In the genomic region with DNA sequence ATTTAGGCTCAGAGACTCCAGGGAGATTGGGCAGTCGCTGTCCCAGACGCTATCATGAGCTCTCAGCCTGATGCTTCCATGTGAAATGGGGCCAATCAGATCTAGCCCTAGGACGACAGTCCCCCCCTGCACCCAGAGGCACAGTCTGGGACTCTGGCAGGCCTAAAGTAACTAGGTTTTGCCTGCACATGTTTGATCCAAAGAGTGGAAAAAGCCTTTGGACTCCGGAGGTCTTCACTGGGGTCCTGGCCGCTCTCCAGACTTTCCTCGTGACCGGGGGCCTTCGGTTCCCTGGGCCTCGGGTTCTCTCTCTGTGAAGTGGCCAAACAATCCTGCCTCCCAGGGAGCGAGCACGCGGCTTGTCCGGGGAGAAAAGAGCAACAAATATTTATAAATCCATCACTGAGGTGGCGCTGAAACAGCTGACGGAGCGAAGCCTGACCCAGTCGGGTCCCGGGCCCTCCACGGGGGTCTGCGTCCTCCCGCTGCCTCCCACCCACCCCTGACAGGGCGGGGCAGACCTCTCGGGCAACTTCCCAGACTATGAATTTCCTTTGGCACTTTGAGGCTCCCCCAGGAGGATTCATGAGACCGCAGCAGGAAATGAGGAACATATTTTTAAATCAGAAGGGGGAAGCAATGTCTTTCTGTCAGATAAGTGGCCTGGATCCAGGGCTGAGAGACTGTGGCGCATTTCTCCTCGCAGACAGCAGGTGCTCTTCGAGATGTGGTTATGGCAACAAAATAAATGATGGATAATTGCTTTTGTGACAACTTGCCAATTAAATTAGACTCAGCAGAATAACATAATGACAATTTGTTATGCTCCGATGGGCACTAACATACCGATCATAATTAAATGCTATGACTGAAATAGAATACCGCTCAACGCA, we compare ENCODE assay signal across 8 cellular contexts. TPM values are rescaled to one million over a fixed set of nuclear protein-coding genes. Genes with fewer than 3 reads are reported as not detected.
DNase-seq lines count a peak whose midpoint lies in the region; ATAC-seq and TF ChIP-seq lines count a peak whose summit lies in the region.

No MANE protein-coding gene starts in this region.

- H3K27me3 ChIP-seq in transverse colon = peaks cover 16% of the 10 kb centered on the region

- peak overlapping the region in 3 of 4 donors; percentile 30 to 61 (median 51) for H3K27ac ChIP-seq in transverse colon

- no peak for TF ChIP-seq CTCF in astrocyte of the spinal cord (IDR thresholded peaks at IDR 0.05; ENCODE audit: low read depth, low read length)
- no peak for TF ChIP-seq CTCF in transverse colon (IDR thresholded peaks at IDR 0.05)

- in situ Hi-C loops in astrocyte of the spinal cord (cut with HindIII; ENCODE audit: low sequenced_read_pairs) (no loop called here), transverse colon (cut with MboI; ENCODE audit: low pct_ligation_motif_present in 1 of 4, low pct_unique_long_range_greater_than_20kb in 1 of 4, low sequenced_read_pairs in 3 of 4) (no loop called here)

- no peaks in the 10 kb centered on the region for H3K36me3 ChIP-seq in transverse colon

- ATAC-seq in left lobe of liver (peak; percentile 43), HG03432 (IDR thresholded peaks at IDR 0.05; ENCODE audit: unreplicated experiment) (no peak)

- no peak for TF ChIP-seq POLR2A in transverse colon (IDR thresholded peaks at IDR 0.05)

- no peak for TF ChIP-seq EP300 in transverse colon (IDR thresholded peaks at IDR 0.05; ENCODE audit: low read depth)

- H3K9me3 ChIP-seq in transverse colon = no peaks in the 10 kb centered on the region

- WGBS in transverse colon (ENCODE audit: low coverage in 1 of 2), 2 donors = 3 to 31% methylated on average over 5 to 31 of the region's 31 CpGs

- H3K4me1 ChIP-seq in transverse colon = peaks cover 0 to 15% (median 4%) of the 10 kb centered on the region in 4 donors

- intact Hi-C loops in transverse colon (cut with DNase I; ENCODE audit: low total_unique reads) = no loop called here

- H3K4me3 ChIP-seq in astrocyte of the spinal cord (ENCODE audit: low read depth, low read length) (no peak overlapping the region), transverse colon (peak overlapping the region in 1 of 4 donors; percentile 25)

- DNase-seq in DMS 273 (lab: John Stamatoyannopoulos, UW; ENCODE audit: unreplicated experiment) (peak; percentile 74), NCI-H1930 (lab: John Stamatoyannopoulos, UW) (peak; percentile 69 to 76), astrocyte of the spinal cord (ENCODE audit: low read depth, low spot score) (peak; percentile 81), left lobe of liver (ENCODE audit: low spot score) (no peak), transverse colon (peak; percentile 11), HPDE6-E6E7 (ENCODE audit: extremely low spot score) (no peak)
- no peak for DNase-seq in activated CD8-positive, alpha-beta memory T cell treated with anti-CD3 and anti-CD28 coated beads for 24 hours

RNA-seq across cellular contexts. Expression of a gene that starts 38.9 kb away (rescaled TPM):
- total RNA-seq in left lobe of liver (13.1 TPM), transverse colon (10 to 100 TPM in 1 of 4 donors, 1 to 10 TPM in 2, under 1 TPM in 1; 0.37 to 11.1 (median 6.5) TPM)

Comparison
In these comparisons a context has a peak if more than half of its experiments do, and no peak if none do; other contexts are left out.
1. DNase-seq: peak in DMS 273 (single experiment), NCI-H1930 (2 of 2), astrocyte of the spinal cord (single experiment) and transverse colon (single experiment); none in left lobe of liver (single experiment), activated CD8-positive, alpha-beta memory T cell treated with anti-CD3 and anti-CD28 coated beads for 24 hours (single experiment) and HPDE6-E6E7 (single experiment).